In genomic region chr22:38455530-38456271, GRCh38 we compare ENCODE assay signal across 11 cellular contexts. TPM values are rescaled to one million over a fixed set of nuclear protein-coding genes. Genes with fewer than 3 reads are reported as not detected.
DNase-seq lines count a peak whose midpoint lies in the region; ATAC-seq, FAIRE-seq and TF ChIP-seq lines count a peak whose summit lies in the region.
"Had no signal": no experiment of that assay in that cellular context is flagged by ENCODE, and none has a peak within 500 bp of the region (broad histone marks: within the 10 kb centered on the region; RNA-seq: fewer than 3 reads in every experiment).

No MANE protein-coding gene starts in this region.

- no peak for TF ChIP-seq EP300 in sigmoid colon (IDR thresholded peaks at IDR 0.05)

- no peaks in the 10 kb centered on the region for H3K4me1 ChIP-seq in fibroblast of lung (ENCODE audit: control insufficient read depth, extremely low read depth, insufficient read depth, low read length)
- peaks cover 0 to 26% (median 25%) of the 10 kb centered on the region in 4 donors for H3K4me1 ChIP-seq in sigmoid colon

- intact Hi-C loops in sigmoid colon (cut with DNase I): no loop called here

- TF ChIP-seq POLR2A in sigmoid colon (IDR thresholded peaks at IDR 0.05): no peak
- TF ChIP-seq POLR2A in H54 (IDR thresholded peaks at IDR 0.05; ENCODE audit: low read depth, low read length): no peak

- TF ChIP-seq CTCF in fibroblast of lung (conservative IDR thresholded peaks at IDR 0.05 in 1 of 2, IDR thresholded peaks at IDR 0.05 in 1 of 2; ENCODE audit: low read depth in 1 of 2, low read length in 2 of 2) (no peak), sigmoid colon (IDR thresholded peaks at IDR 0.05) (no peak)

- FAIRE-seq in H54 (lab: Jason Lieb, UNC): no peak

- no peaks in the 10 kb centered on the region for H4K20me1 ChIP-seq in fibroblast of lung (ENCODE audit: control insufficient read depth, extremely low read depth, insufficient read depth, low read length)

- H3K4me2 ChIP-seq in fibroblast of lung (ENCODE audit: extremely low read depth, insufficient read depth, low read length): no peak overlapping the region

- 1% methylated on average over 90 of the region's 90 CpGs for WGBS in sigmoid colon, 2 donors

- no peak overlapping the region for H3K27ac ChIP-seq in fibroblast of lung (ENCODE audit: insufficient read depth, low read length)
- H3K27ac ChIP-seq in sigmoid colon: no peak overlapping the region
- H3K27ac ChIP-seq: 22Rv1, neutrophil, SJSA1 had no signal

- H3K36me3 ChIP-seq in fibroblast of lung (ENCODE audit: control insufficient read depth, insufficient read depth, low read length) (no peaks in the 10 kb centered on the region), sigmoid colon (no peaks in the 10 kb centered on the region)
- H3K36me3 ChIP-seq: neutrophil, SJSA1 had no signal

- no peak overlapping the region for H3K9ac ChIP-seq in fibroblast of lung (ENCODE audit: insufficient read depth, low read length)

- H3K27me3 ChIP-seq in fibroblast of lung (ENCODE audit: control insufficient read depth, insufficient read depth, low read length) (peaks cover 65% of the 10 kb centered on the region), sigmoid colon (peaks cover 31 to 83% (median 57%) of the 10 kb centered on the region in 3 donors)

- DNase-seq in DMS 273 (lab: John Stamatoyannopoulos, UW; ENCODE audit: unreplicated experiment) (peak; percentile 83), DMS 273 treated with DMSO at 0.1 percent for 48 hours (lab: John Stamatoyannopoulos, UW) (no peak), fibroblast of lung (ENCODE audit: low read depth in 2 of 2) (peak; percentile 39 to 45), sigmoid colon (no peak), H54 (ENCODE audit: insufficient read length, low spot score) (no peak)

- H3K79me2 ChIP-seq in fibroblast of lung (ENCODE audit: control insufficient read depth, insufficient read depth, low read length): no peaks in the 10 kb centered on the region

- H3K4me3 ChIP-seq in fibroblast of lung (replicated peaks in 1 of 4; ENCODE audit: control extremely low read depth in 1 of 4, insufficient read depth in 1 of 4, low read depth in 3 of 4, low read length in 4 of 4) (peak overlapping the region in 1 of 4 experiments; percentile 4), sigmoid colon (peak overlapping the region in 3 of 4 donors; percentile 33 to 56 (median 52))
- H3K4me3 ChIP-seq: SJSA1 had no signal

- no peak overlapping the region for H2AFZ ChIP-seq in fibroblast of lung (ENCODE audit: low read length)

- H3K9me3 ChIP-seq in fibroblast of lung (ENCODE audit: control insufficient read depth, insufficient read depth, low read depth, low read length): no peaks in the 10 kb centered on the region
- H3K9me3 ChIP-seq in sigmoid colon: no peaks in the 10 kb centered on the region
- H3K9me3 ChIP-seq: neutrophil had no signal

- no peak for ATAC-seq in HG03045 (IDR thresholded peaks at IDR 0.05; ENCODE audit: unreplicated experiment)
- ATAC-seq in GM18519 (IDR thresholded peaks at IDR 0.05; ENCODE audit: low FRiP score, unreplicated experiment): no peak

TF ChIP-seq in PFSK-1, 5 proteins besides CTCF, POLR2A, EP300 and RAD21:
- TF ChIP-seq SIN3A (IDR thresholded peaks at IDR 0.05; ENCODE audit: borderline replicate concordance, insufficient read depth, low read length): no peak
- TF ChIP-seq POLR2AphosphoS5 (IDR thresholded peaks at IDR 0.05; ENCODE audit: low read depth, low read length): no peak
- TF ChIP-seq FOXP2 (optimal IDR thresholded peaks at IDR 0.05; ENCODE audit: borderline replicate concordance, extremely low read depth, extremely low read length, insufficient read depth): no peak
- 0 out of 2 replicates have a peak, but pooled peaks have one; percentile 33 for TF ChIP-seq TAF1 (IDR thresholded peaks at IDR 0.05; ENCODE audit: borderline replicate concordance, insufficient read depth, low read length)

RNA-seq across cellular contexts. Expression of gene KCNJ4, which starts 0.7 kb away (rescaled TPM):
- 2.4 TPM for polyA plus RNA-seq in PFSK-1 (2012; ENCODE audit: insufficient read length, low read depth)
- total RNA-seq in fibroblast of lung (not detected in 2 replicates), sigmoid colon (not detected)
- polyA plus RNA-seq in fibroblast of lung (not detected in 2 replicates), sigmoid colon (under 1 TPM in 1 of 3 donors, not detected in 2; 0.03 TPM)
- not detected in 2 replicates for polyA plus RNA-seq in fibroblast of lung (2012)
- not detected in 2 replicates for polyA minus RNA-seq in fibroblast of lung (ENCODE audit: low replicate concordance)
- total RNA-seq: SJSA1 had no signal

RNA-seq across cellular contexts. Expression of gene KDELR3, which starts 12.2 kb away (rescaled TPM):
- 25.7 TPM for polyA plus RNA-seq in PFSK-1 (2012; ENCODE audit: insufficient read length, low read depth)
- total RNA-seq in fibroblast of lung (42.1 and 78.8 TPM in 2 replicates), sigmoid colon (1 to 10 TPM; 2.5 to 5.5 (median 2.9) TPM)
- polyA plus RNA-seq in fibroblast of lung (161 and 305 TPM in 2 replicates), sigmoid colon (10 to 100 TPM in 2 of 3 donors, 1 to 10 TPM in 1; 7.4 to 14.3 (median 10.2) TPM)
- 102 and 170 TPM in 2 replicates for polyA plus RNA-seq in fibroblast of lung (2012)
- 86.3 and 150 TPM in 2 replicates for polyA minus RNA-seq in fibroblast of lung (ENCODE audit: low replicate concordance)

RNA-seq across cellular contexts. Expression of gene DDX17, which starts 50.4 kb away (rescaled TPM):
- 98.4 TPM for polyA plus RNA-seq in PFSK-1 (2012; ENCODE audit: insufficient read length, low read depth)
- total RNA-seq in fibroblast of lung (362 and 420 TPM in 2 replicates), sigmoid colon (100 to 1,000 TPM; 504 to 630 (median 591) TPM)
- polyA plus RNA-seq in fibroblast of lung (244 and 325 TPM in 2 replicates), sigmoid colon (100 to 1,000 TPM in 1 of 3 donors, 10 to 100 TPM in 2; 54.7 to 175 (median 62.0) TPM)
- polyA plus RNA-seq in fibroblast of lung (2012): 86.7 and 115 TPM in 2 replicates
- polyA minus RNA-seq in fibroblast of lung (ENCODE audit: low replicate concordance): 215 and 259 TPM in 2 replicates

Comparison
In these comparisons a context has a peak if more than half of its experiments do, and no peak if none do; other contexts are left out.
1. DNase-seq: peak in DMS 273 (single experiment) and fibroblast of lung (2 of 2); none in DMS 273 treated with DMSO at 0.1 percent for 48 hours (single experiment), sigmoid colon (single experiment) and H54 (single experiment).